Comparison of ENCODE assay signal across 8 cellular contexts in genomic region chr11:75814369-75814685, GRCh38. TPM values are rescaled to one million over a fixed set of nuclear protein-coding genes. Genes with fewer than 3 reads are reported as not detected.
DNase-seq lines count a peak whose midpoint lies in the region; ATAC-seq and TF ChIP-seq lines count a peak whose summit lies in the region.

No MANE protein-coding gene starts in this region.

- H3K4me3 ChIP-seq in DND-41 (ENCODE audit: low read depth in 1 of 2, low read length in 2 of 2) (peak overlapping the region; percentile 23 to 70; a peak in 3 of 4 replicates), testis (peak overlapping the region; percentile 95 to 99)

- H2AFZ ChIP-seq in DND-41 (ENCODE audit: low read depth, low read length), result peak overlapping the region; percentile 83

- TF ChIP-seq POLR2A in testis (IDR thresholded peaks at IDR 0.05), result no peak

- ATAC-seq in DND-41 (ENCODE audit: insufficient read depth, low read depth), result peak; percentile 15
- ATAC-seq in GM19468 (IDR thresholded peaks at IDR 0.05; ENCODE audit: extremely low read depth, unreplicated experiment), result peak; percentile 5
- ATAC-seq in HG03558 (IDR thresholded peaks at IDR 0.05; ENCODE audit: extremely low read depth, unreplicated experiment), result peak; percentile 6
- peak; percentile 33 for ATAC-seq in activated naive CD8-positive, alpha-beta T cell treated with anti-CD3 and anti-CD28 coated beads, Interleukin-2, amount 10 ng/mL, durations not matched to agents 7 days and 5 days (ENCODE audit: low read depth)

- peak overlapping the region; percentile 90 for H3K9ac ChIP-seq in DND-41 (ENCODE audit: low read depth, low read length)

- no peaks in the 10 kb centered on the region; the same call in 1 of the 2 replicates for H3K36me3 ChIP-seq in DND-41 (ENCODE audit: insufficient read depth, low read length)
- no peaks in the 10 kb centered on the region for H3K36me3 ChIP-seq in testis (ENCODE audit: low read depth, missing control alignments)

- peaks cover 2% of the 10 kb centered on the region; the same call in 1 of the 2 replicates for H4K20me1 ChIP-seq in DND-41 (ENCODE audit: insufficient read depth, low read length)

- H3K9me3 ChIP-seq in DND-41 (ENCODE audit: insufficient read depth, low read length, severe bottlenecking), result no peaks in the 10 kb centered on the region
- no peaks in the 10 kb centered on the region for H3K9me3 ChIP-seq in testis

- intact Hi-C loops in testis (cut with DNase I; ENCODE audit: low total_unique reads), result no loop called here

- H3K4me2 ChIP-seq in DND-41 (ENCODE audit: insufficient read depth, low read length), result peak overlapping the region; percentile 96

- peaks cover 41% of the 10 kb centered on the region for H3K79me2 ChIP-seq in DND-41 (ENCODE audit: insufficient read depth, low read length)

- DNase-seq in DND-41 (no peak), kidney glomerular epithelial cell (lab: John Stamatoyannopoulos, UW) (peak; percentile 86), testis (no peak), anterior cingulate cortex (lab: John Stamatoyannopoulos, UW) (no peak), cortex of kidney (lab: John Stamatoyannopoulos, UW) (no peak)
- no peak for DNase-seq in activated naive CD8-positive, alpha-beta T cell treated with anti-CD3 and anti-CD28 coated beads, Interleukin-2, amount 10 ng/mL, durations not matched to agents 7 days and 5 days

- H3K4me1 ChIP-seq in DND-41 (ENCODE audit: insufficient read depth, low read length) (peaks cover 30% of the 10 kb centered on the region), testis (peaks cover 23% of the 10 kb centered on the region)

- H3K27me3 ChIP-seq in DND-41 (ENCODE audit: insufficient read depth, low read length, poor library complexity) (no peaks in the 10 kb centered on the region), testis (no peaks in the 10 kb centered on the region)

- WGBS in testis, 2 donors, result 0% methylated on average over 3 to 13 of the region's 13 CpGs

- TF ChIP-seq CTCF in DND-41 (IDR thresholded peaks at IDR 0.05; ENCODE audit: borderline replicate concordance, extremely low read depth, low read length, poor library complexity, severe bottlenecking) (no peak), testis (IDR thresholded peaks at IDR 0.05) (no peak)

- POLR2A ChIA-PET in activated naive CD8-positive, alpha-beta T cell treated with anti-CD3 and anti-CD28 coated beads, Interleukin-2, amount 10 ng/mL, durations not matched to agents 7 days and 5 days (lab: Charles Lee), result interaction anchor here (0.7 to 2.0 kb wide), 3 partner anchors 9 to 39 kb away, joined by 3 to 12 read pairs (median 6); no protein-coding TSS in a partner anchor

- peaks cover 7% of the 10 kb centered on the region for H3K27me3 Mint-ChIP-seq in activated naive CD8-positive, alpha-beta T cell treated with anti-CD3 and anti-CD28 coated beads, Interleukin-2, amount 10 ng/mL, durations not matched to agents 7 days and 5 days

- peaks cover 10% of the 10 kb centered on the region for H3K4me1 Mint-ChIP-seq in activated naive CD8-positive, alpha-beta T cell treated with anti-CD3 and anti-CD28 coated beads, Interleukin-2, amount 10 ng/mL, durations not matched to agents 7 days and 5 days

- peak overlapping the region; percentile 93 for H3K4me3 Mint-ChIP-seq in activated naive CD8-positive, alpha-beta T cell treated with anti-CD3 and anti-CD28 coated beads, Interleukin-2, amount 10 ng/mL, durations not matched to agents 7 days and 5 days

- H3K9me3 Mint-ChIP-seq in activated naive CD8-positive, alpha-beta T cell treated with anti-CD3 and anti-CD28 coated beads, Interleukin-2, amount 10 ng/mL, durations not matched to agents 7 days and 5 days, result no peaks in the 10 kb centered on the region

- H3K36me3 Mint-ChIP-seq in activated naive CD8-positive, alpha-beta T cell treated with anti-CD3 and anti-CD28 coated beads, Interleukin-2, amount 10 ng/mL, durations not matched to agents 7 days and 5 days, result peaks cover 2% of the 10 kb centered on the region

- H3K27ac ChIP-seq in DND-41 (ENCODE audit: low read length) (peak overlapping the region; percentile 66), testis (peak overlapping the region; percentile 42 to 95)

- peak overlapping the region; percentile 95 for H3K27ac Mint-ChIP-seq in activated naive CD8-positive, alpha-beta T cell treated with anti-CD3 and anti-CD28 coated beads, Interleukin-2, amount 10 ng/mL, durations not matched to agents 7 days and 5 days

RNA-seq across cellular contexts. Expression of gene UVRAG, which starts 0.7 kb away (rescaled TPM):
- total RNA-seq in activated naive CD8-positive, alpha-beta T cell treated with anti-CD3 and anti-CD28 coated beads, Interleukin-2, amount 10 ng/mL, durations not matched to agents 7 days and 5 days, result 10 to 100 TPM; 22.3 to 22.6 TPM
- 10 to 100 TPM; 20.1 to 22.4 TPM for total RNA-seq in testis
- 10.8 TPM for polyA plus RNA-seq in testis (ENCODE audit: insufficient read depth, low read depth, low replicate concordance)

RNA-seq across cellular contexts. Expression of gene DGAT2, which starts 45.7 kb away (rescaled TPM):
- under 1 TPM; 0.65 to 0.86 TPM for total RNA-seq in activated naive CD8-positive, alpha-beta T cell treated with anti-CD3 and anti-CD28 coated beads, Interleukin-2, amount 10 ng/mL, durations not matched to agents 7 days and 5 days
- 10 to 100 TPM; 40.9 to 54.6 TPM for total RNA-seq in testis
- polyA plus RNA-seq in testis (ENCODE audit: insufficient read depth, low read depth, low replicate concordance), result 77.6 TPM

Comparison
In these comparisons a context has a peak if more than half of its experiments do, and no peak if none do; other contexts are left out.
1. RNA of gene DGAT2, which starts 45.7 kb away (total RNA-seq): 40.9 to 54.6 TPM in testis; 0.65 to 0.86 TPM in activated naive CD8-positive, alpha-beta T cell treated with anti-CD3 and anti-CD28 coated beads, Interleukin-2, amount 10 ng/mL, durations not matched to agents 7 days and 5 days; every median in the first group is over 10 times any median in the second.
2. Peak in every context shown above with its lines, with median percentiles within 50 percentile points of each other: ATAC-seq.